Comparison of ENCODE assay signal across 8 cellular contexts in the genomic region with DNA sequence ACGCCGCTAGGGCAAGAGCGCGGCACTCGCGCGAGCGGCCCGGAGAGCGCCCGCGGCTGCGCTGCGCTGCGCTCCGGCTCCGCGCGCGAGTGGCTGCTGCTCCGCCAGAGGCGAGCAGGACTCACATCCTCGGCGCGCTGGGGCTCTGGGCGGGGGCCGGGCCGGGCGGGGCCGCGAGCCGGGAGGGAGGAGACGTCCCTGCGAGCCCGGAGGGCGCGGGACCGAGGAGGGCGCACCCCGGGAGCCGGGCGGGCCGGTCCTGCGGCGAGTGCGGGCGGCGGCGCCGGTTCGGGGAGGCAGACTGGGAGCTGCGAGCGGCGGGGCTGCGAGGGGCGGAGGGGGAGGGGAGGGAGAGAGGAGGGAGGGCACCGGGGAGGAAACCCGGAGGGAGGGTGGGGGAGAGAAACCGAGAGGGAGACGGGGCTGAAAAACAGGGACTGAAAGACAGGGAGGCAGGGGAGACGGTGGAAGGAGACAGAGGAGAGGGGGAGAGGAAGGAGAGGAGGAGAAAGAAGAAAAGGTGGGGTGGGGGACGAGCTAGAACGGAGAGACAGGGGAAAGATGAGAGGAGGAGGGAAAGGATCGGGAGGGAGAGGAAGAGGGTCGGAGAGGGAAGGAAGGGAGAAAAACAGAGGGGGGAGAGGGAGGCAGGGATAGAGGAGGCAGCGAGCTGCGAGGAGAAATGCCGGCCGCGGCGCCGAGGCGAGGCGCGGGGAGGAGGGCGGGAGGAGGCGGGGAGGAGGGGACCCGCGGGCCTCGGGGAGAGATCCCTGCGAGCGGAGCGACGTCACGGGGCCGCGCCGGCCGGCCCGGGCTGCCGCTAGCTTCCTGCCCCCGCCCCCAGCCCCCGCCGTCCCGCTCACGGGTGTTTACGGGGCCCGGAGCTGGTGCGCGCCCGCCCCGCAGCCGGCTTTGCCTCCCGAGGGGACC. TPM values are rescaled to one million over a fixed set of nuclear protein-coding genes. Genes with fewer than 3 reads are reported as not detected.
A peak's percentile ranks its signal among the peaks of the same experiment; 100 is the strongest.
DNase-seq lines count a peak whose midpoint lies in the region; ATAC-seq and TF ChIP-seq lines count a peak whose summit lies in the region.

A gene (minus strand): TSS at position 684 of the 930 bp plus-strand sequence. CDS start 831 bp downstream, outside the sequence.

- H3K27ac ChIP-seq in cardiac muscle cell, result no peak within 1 kb of the TSS

- DNase-seq in NCI-H1694 treated with DMSO at 0.1 percent for 48 hours (lab: John Stamatoyannopoulos, UW) (peak; percentile 26), NCI-H1694 (lab: John Stamatoyannopoulos, UW) (no peak), SK-N-DZ (ENCODE audit: low spot score) (peak; percentile 42), adipocyte (ENCODE audit: low read depth) (peak; percentile 91), cardiac muscle cell (ENCODE audit: low read depth in 1 of 2, low spot score in 1 of 2) (peak; percentile 65 to 78), omental fat pad (ENCODE audit: low spot score) (no peak), ureter (ENCODE audit: low spot score) (peak; percentile 77), NCI-H2107 (lab: John Stamatoyannopoulos, UW) (no peak)

- TF ChIP-seq CTCF in cardiac muscle cell (IDR thresholded peaks at IDR 0.05; ENCODE audit: low read depth, low read length), result no peak
- no peak for TF ChIP-seq CTCF in omental fat pad (IDR thresholded peaks at IDR 0.05)

- peak; percentile 56 for ATAC-seq in omental fat pad (ENCODE audit: low FRiP score)

- H3K4me1 ChIP-seq in adipocyte (ENCODE audit: control insufficient read depth, insufficient read depth, low read length), result peaks cover 12% of the 10 kb centered on the region
- no peaks in the 10 kb centered on the region for H3K4me1 ChIP-seq in cardiac muscle cell (ENCODE audit: low read depth)

- H3K27me3 ChIP-seq in adipocyte (replicated peaks; ENCODE audit: control insufficient read depth, insufficient read depth, low read length) (no peaks in the 10 kb centered on the region), cardiac muscle cell (peaks cover 99% of the 10 kb centered on the region)

- peak within 1 kb of the TSS; percentile 85 for H3K9ac ChIP-seq in adipocyte (ENCODE audit: low read length)

- H3K4me3 ChIP-seq in adipocyte (ENCODE audit: low read length) (peak within 1 kb of the TSS; percentile 88), cardiac muscle cell (peak within 1 kb of the TSS; percentile 75)

- H3K36me3 ChIP-seq in adipocyte (ENCODE audit: control insufficient read depth, insufficient read depth, low read length, severe bottlenecking), result no peaks in the 10 kb centered on the region
- H3K36me3 ChIP-seq in cardiac muscle cell, result no peaks in the 10 kb centered on the region

- H3K9me3 ChIP-seq in adipocyte (ENCODE audit: control insufficient read depth, low read length) (no peaks in the 10 kb centered on the region), cardiac muscle cell (ENCODE audit: low read depth) (no peaks in the 10 kb centered on the region)

RNA-seq across cellular contexts. Expression of the gene that starts here (rescaled TPM):
- polyA plus RNA-seq in SK-N-DZ (2014; cell fraction: cytosol; rRNA removed), result 4.9 and 5.3 TPM in 2 replicates
- polyA plus RNA-seq in SK-N-DZ (2014; cell fraction: nucleus; rRNA removed), result 1.3 and 3.1 TPM in 2 replicates
- total RNA-seq in cardiac muscle cell (0.30 and 0.60 TPM in 2 replicates), omental fat pad (1 to 10 TPM; 4.4 to 6.5 (median 5.4) TPM), ureter (39.5 TPM)
- 1.2 and 1.4 TPM in 2 replicates for polyA plus RNA-seq in cardiac muscle cell

Comparison
In these comparisons a context has a peak if more than half of its experiments do, and no peak if none do; other contexts are left out.
1. DNase-seq: peak in NCI-H1694 treated with DMSO at 0.1 percent for 48 hours (single experiment), SK-N-DZ (single experiment), adipocyte (single experiment), cardiac muscle cell (2 of 2) and ureter (single experiment); none in NCI-H1694 (single experiment), omental fat pad (single experiment) and NCI-H2107 (single experiment).